11 cellular contexts compared by ENCODE assay signal in the genomic region with DNA sequence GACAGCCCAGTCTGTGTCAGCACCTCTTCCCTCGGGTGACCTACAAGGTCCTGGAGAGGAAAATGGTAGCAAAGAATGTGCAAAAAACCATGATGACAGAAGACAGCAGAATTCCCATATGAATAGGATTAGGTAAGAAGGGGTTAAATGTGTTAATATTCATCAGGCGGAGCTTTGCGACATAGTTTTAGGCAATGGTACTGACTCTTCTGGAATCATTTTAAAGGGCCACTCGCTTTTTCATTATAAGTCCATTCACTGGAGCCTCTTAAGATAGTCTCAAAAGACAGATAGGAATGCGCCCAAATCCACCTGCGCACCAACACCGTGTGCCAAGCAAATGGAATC. TPM values are rescaled to one million over a fixed set of nuclear protein-coding genes. Genes with fewer than 3 reads are reported as not detected.
A peak's percentile ranks its signal among the peaks of the same experiment; 100 is the strongest.
DNase-seq lines count a peak whose midpoint lies in the region; ATAC-seq and TF ChIP-seq lines count a peak whose summit lies in the region.
"Had no signal": no experiment of that assay in that cellular context is flagged by ENCODE, and none has a peak within 500 bp of the region (broad histone marks: within the 10 kb centered on the region; RNA-seq: fewer than 3 reads in every experiment).

No MANE protein-coding gene starts in this region.

- TF ChIP-seq POLR2A in stomach (IDR thresholded peaks at IDR 0.05) = no peak

- H3K4me3 Mint-ChIP-seq in chondrocyte (ENCODE audit: unreplicated experiment) = no peak overlapping the region

- no peaks in the 10 kb centered on the region for H3K36me3 Mint-ChIP-seq in chondrocyte (ENCODE audit: low read depth)

- intact Hi-C loops in lower lobe of right lung (cut with DNase I) = no loop called here
- intact Hi-C loops in stomach (cut with DNase I; ENCODE audit: low total_unique reads) = no loop called here

- H3K27me3 ChIP-seq in HUES48 (ENCODE audit: control insufficient read depth, insufficient read depth, low read length) = no peaks in the 10 kb centered on the region
- no peaks in the 10 kb centered on the region for H3K27me3 ChIP-seq in lower lobe of right lung (ENCODE audit: low read depth)
- no peaks in the 10 kb centered on the region for H3K27me3 ChIP-seq in stomach

- peak in 1 of 2 donors; percentile 31 for ATAC-seq in lower lobe of right lung
- ATAC-seq in HG02798 (IDR thresholded peaks at IDR 0.05; ENCODE audit: poor library complexity, unreplicated experiment) = no peak

- no peaks in the 10 kb centered on the region for H3K27me3 Mint-ChIP-seq in chondrocyte (ENCODE audit: low read depth)

- peak overlapping the region; percentile 32; the same call in 1 of the 2 replicates for H3K4me3 ChIP-seq in HUES48 (ENCODE audit: low read depth, low read length)
- H3K4me3 ChIP-seq in lower lobe of right lung = peak overlapping the region; percentile 30
- H3K4me3 ChIP-seq in stomach = peak overlapping the region in 1 of 4 donors; percentile 34

- H3K36me3 ChIP-seq in HUES48 (ENCODE audit: control insufficient read depth, insufficient read depth, low read length) (no peaks in the 10 kb centered on the region), lower lobe of right lung (no peaks in the 10 kb centered on the region), stomach (no peaks in the 10 kb centered on the region)

- 53 to 59% (median 58%) methylated on average over 7 of the region's 7 CpGs for WGBS in stomach, 5 donors

- peak overlapping the region; percentile 78 for H3K27ac Mint-ChIP-seq in chondrocyte (ENCODE audit: unreplicated experiment)

- H3K9ac ChIP-seq in HUES48 (ENCODE audit: low read depth, low read length) = no peak overlapping the region

- peaks cover 31% of the 10 kb centered on the region for H3K4me1 Mint-ChIP-seq in chondrocyte (ENCODE audit: low read depth)

- TF ChIP-seq EP300 in stomach (IDR thresholded peaks at IDR 0.05) = no peak

- TF ChIP-seq CTCF in chondrocyte (IDR thresholded peaks at IDR 0.05) (no peak), lower lobe of right lung (IDR thresholded peaks at IDR 0.05) (no peak), stomach (IDR thresholded peaks at IDR 0.05) (no peak)

- no peak for DNase-seq in chondrocyte (ENCODE audit: low spot score)
- no peak for DNase-seq in lower lobe of right lung
- no peak for DNase-seq in stomach
- no peak for DNase-seq in SKM-1 (lab: John Stamatoyannopoulos, UW; ENCODE audit: unreplicated experiment)
- DNase-seq in superior temporal gyrus (ENCODE audit: extremely low spot score) = no peak
- no peak for DNase-seq in NCI-H2029 (lab: John Stamatoyannopoulos, UW)
- DNase-seq: activated gamma-delta T cell; effector CD4-positive, alpha-beta T cell; WERI-Rb-1 had no signal

- H3K4me1 ChIP-seq in HUES48 (ENCODE audit: control insufficient read depth, insufficient read depth, low read length) = peaks cover 65% of the 10 kb centered on the region
- peaks cover 31% of the 10 kb centered on the region for H3K4me1 ChIP-seq in lower lobe of right lung
- peaks cover 52 to 87% (median 62%) of the 10 kb centered on the region in 4 donors for H3K4me1 ChIP-seq in stomach

- H3K27ac ChIP-seq in HUES48 (ENCODE audit: low read depth, low read length) (peak overlapping the region; percentile 91), lower lobe of right lung (peak overlapping the region; percentile 53), stomach (peak overlapping the region in 4 of 5 donors; percentile 74 to 83 (median 79))

- no peaks in the 10 kb centered on the region for H3K9me3 ChIP-seq in HUES48 (ENCODE audit: control insufficient read depth, insufficient read depth, low read length)
- H3K9me3 ChIP-seq in lower lobe of right lung = no peaks in the 10 kb centered on the region
- no peaks in the 10 kb centered on the region for H3K9me3 ChIP-seq in stomach

- no peaks in the 10 kb centered on the region for H3K9me3 Mint-ChIP-seq in chondrocyte (ENCODE audit: low read depth)

RNA-seq across cellular contexts. Expression of a gene that starts 38.2 kb away (rescaled TPM):
- 60.5 to 71.1 TPM (median 62.1 TPM) in 3 replicates for total RNA-seq in chondrocyte
- total RNA-seq in lower lobe of right lung = 18.7 TPM
- 100 to 1,000 TPM in 1 of 5 donors, 10 to 100 TPM in 4; 32.3 to 134 (median 44.8) TPM for total RNA-seq in stomach
- 10 to 100 TPM in 2 of 3 donors, 1 to 10 TPM in 1; 9.2 to 21.8 (median 11.5) TPM for polyA plus RNA-seq in stomach
